Comparison of ENCODE assay signal across 11 cellular contexts in the genomic region with DNA sequence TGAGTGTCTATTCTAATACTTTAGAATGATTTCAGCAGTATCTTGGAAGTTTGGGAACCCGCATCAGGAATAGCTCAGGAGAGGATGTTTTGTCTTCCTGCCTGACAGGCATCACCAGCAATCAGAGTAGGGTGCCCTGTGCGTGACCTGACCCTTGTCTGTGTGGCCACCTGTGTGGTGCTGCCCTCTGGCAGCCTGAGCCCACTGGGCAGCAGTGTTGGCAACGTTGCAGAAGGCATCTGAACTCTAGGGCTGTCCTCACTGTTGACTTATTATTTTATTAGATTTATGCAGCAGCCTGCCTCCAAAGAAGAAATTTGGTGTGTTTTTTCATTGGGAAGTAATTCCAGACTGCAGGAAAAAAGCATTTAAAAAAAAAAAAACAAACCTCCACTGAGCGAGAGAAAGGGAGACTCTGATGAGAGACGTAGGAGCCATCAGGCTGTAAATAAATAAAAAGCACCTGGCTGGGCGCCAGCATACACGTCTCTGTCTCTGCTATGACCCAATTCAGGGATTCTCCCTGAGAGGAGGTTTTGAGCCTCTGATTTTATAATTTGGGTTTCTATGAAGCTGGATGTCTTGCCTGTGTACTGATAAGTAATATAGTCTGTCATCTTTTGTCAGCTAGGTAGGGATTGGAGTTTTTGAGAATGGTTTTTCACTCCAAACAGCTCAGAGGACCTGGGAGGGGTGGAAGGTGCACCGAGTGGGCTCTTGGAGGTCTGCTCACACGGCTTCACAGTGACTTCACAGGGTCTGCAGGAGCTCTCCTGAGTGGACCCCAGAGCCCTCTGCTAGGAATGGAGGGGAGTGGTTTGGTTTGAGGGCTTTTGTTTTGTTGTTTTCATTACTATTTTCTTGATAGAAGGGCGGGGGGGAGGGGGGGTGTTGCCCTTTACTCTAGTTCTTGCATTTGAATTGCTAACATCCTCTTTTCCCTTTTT. TPM values are rescaled to one million over a fixed set of nuclear protein-coding genes. Genes with fewer than 3 reads are reported as not detected.
DNase-seq lines count a peak whose midpoint lies in the region; ATAC-seq and TF ChIP-seq lines count a peak whose summit lies in the region.
"Had no signal": no experiment of that assay in that cellular context is flagged by ENCODE, and none has a peak within 500 bp of the region (broad histone marks: within the 10 kb centered on the region; RNA-seq: fewer than 3 reads in every experiment).

No MANE protein-coding gene starts in this region.

- H3K4me1 ChIP-seq in BLaER1 treated with 17β-estradiol and CSF1 and Interleukin-3, amounts not matched to agents 10 nM and 100 nM = peaks cover 43 to 74% (median 62%) of the 10 kb centered on the region in 10 experiments
- peaks cover 26% of the 10 kb centered on the region for H3K4me1 ChIP-seq in HUES64 (ENCODE audit: insufficient read depth, low read length)
- H3K4me1 ChIP-seq in mesenchymal stem cell (ENCODE audit: control insufficient read depth, insufficient read depth, low read depth, low read length) = peaks cover 2% of the 10 kb centered on the region

- H2AK5ac ChIP-seq in mesenchymal stem cell (ENCODE audit: low read length, severe bottlenecking) = no peak overlapping the region

- peaks cover 31% of the 10 kb centered on the region for H3K36me3 Mint-ChIP-seq in WTC11
- H3K36me3 Mint-ChIP-seq in MCF 10A (ENCODE audit: insufficient read depth, unreplicated experiment) = peaks cover 62% of the 10 kb centered on the region

- no peaks in the 10 kb centered on the region for H3K9me3 ChIP-seq in BLaER1 treated with 17β-estradiol and CSF1 and Interleukin-3, amounts not matched to agents 10 nM and 100 nM (replicated peaks in 1 of 11)
- H3K9me3 ChIP-seq in HUES64 (ENCODE audit: insufficient read depth, low read depth, low read length) (no peaks in the 10 kb centered on the region), mesenchymal stem cell (ENCODE audit: control insufficient read depth, low read length) (no peaks in the 10 kb centered on the region), WERI-Rb-1 (ENCODE audit: severe bottlenecking) (no peaks in the 10 kb centered on the region)

- H4K20me1 ChIP-seq in BLaER1 treated with 17β-estradiol and CSF1 and Interleukin-3, amounts not matched to agents 10 nM and 100 nM = peaks cover 0 to 16% (median 0%) of the 10 kb centered on the region in 11 experiments; a peak in 5 of 22 replicates

- no peak overlapping the region for H2BK15ac ChIP-seq in mesenchymal stem cell (ENCODE audit: low read depth, poor library complexity, severe bottlenecking)

- no peak overlapping the region for H4K91ac ChIP-seq in mesenchymal stem cell (ENCODE audit: low read length)

- intact Hi-C loops in MCF 10A (cut with micrococcal nuclease) = no loop called here

- peak overlapping the region in 9 of 10 experiments; percentile 3 to 77 (median 66); a peak in 17 of 20 replicates for H3K4me3 ChIP-seq in BLaER1 treated with 17β-estradiol and CSF1 and Interleukin-3, amounts not matched to agents 10 nM and 100 nM
- H3K4me3 ChIP-seq in HUES64 (ENCODE audit: low read length) = no peak overlapping the region
- H3K4me3 ChIP-seq in mesenchymal stem cell (ENCODE audit: insufficient read depth in 1 of 2, low read depth in 1 of 2, low read length in 2 of 2) = no peak overlapping the region
- no peak overlapping the region for H3K4me3 ChIP-seq in WERI-Rb-1 (ENCODE audit: low read depth, low read length)

- POLR2A ChIA-PET in WTC11 (lab: Charles Lee) = interaction anchor here (0.6 kb wide), 1 partner anchor 64 kb away, joined by 6 read pairs; no protein-coding TSS in a partner anchor
- POLR2A ChIA-PET in MCF 10A (lab: Yijun Ruan, JAX) = interaction anchor here (0.9 kb wide), 1 partner anchor 14 kb away, joined by 3 read pairs; no protein-coding TSS in a partner anchor

- no peaks in the 10 kb centered on the region for H3K27me3 ChIP-seq in BLaER1 treated with 17β-estradiol and CSF1 and Interleukin-3, amounts not matched to agents 10 nM and 100 nM
- H3K27me3 ChIP-seq in HUES64 (ENCODE audit: insufficient read depth, low read length) (no peaks in the 10 kb centered on the region), mesenchymal stem cell (ENCODE audit: control insufficient read depth in 1 of 2, insufficient read depth in 1 of 2, low read length in 2 of 2) (no peaks in the 10 kb centered on the region), WERI-Rb-1 (ENCODE audit: insufficient read depth, low read depth, severe bottlenecking) (no peaks in the 10 kb centered on the region)

- CTCF ChIA-PET in WTC11 (lab: Charles Lee) = interaction anchor here (0.6 to 4.7 kb wide), 4 partner anchors 75 to 146 kb away, joined by 3 to 23 read pairs (median 5); no protein-coding TSS in a partner anchor
- CTCF ChIA-PET in MCF 10A (lab: Yijun Ruan, JAX) = no interaction called here

- H3K4me3 Mint-ChIP-seq in WTC11 (peak overlapping the region; percentile 29), MCF 10A (ENCODE audit: unreplicated experiment) (no peak overlapping the region)
- H3K4me3 Mint-ChIP-seq: activated CD8-positive, alpha-beta T cell treated with anti-CD3 and anti-CD28 coated beads for 36 hours had no signal

- peaks cover 26 to 62% (median 53%) of the 10 kb centered on the region in 11 experiments for H3K36me3 ChIP-seq in BLaER1 treated with 17β-estradiol and CSF1 and Interleukin-3, amounts not matched to agents 10 nM and 100 nM
- peaks cover 46% of the 10 kb centered on the region for H3K36me3 ChIP-seq in HUES64 (ENCODE audit: insufficient read depth, low read length)
- H3K36me3 ChIP-seq in mesenchymal stem cell (ENCODE audit: control insufficient read depth in 1 of 2, insufficient read depth in 2 of 2, low read depth in 1 of 2, low read length in 2 of 2) = peaks cover 38 to 66% of the 10 kb centered on the region in 2 experiments
- peaks cover 44% of the 10 kb centered on the region for H3K36me3 ChIP-seq in WERI-Rb-1

- no peak overlapping the region for H2BK5ac ChIP-seq in mesenchymal stem cell (ENCODE audit: low read depth, low read length, poor library complexity, severe bottlenecking)

- H3K4me1 Mint-ChIP-seq in WTC11 (peaks cover 30% of the 10 kb centered on the region), MCF 10A (ENCODE audit: insufficient read depth, unreplicated experiment) (no peaks in the 10 kb centered on the region)

- H3K79me1 ChIP-seq in mesenchymal stem cell (replicated peaks; ENCODE audit: low read length, poor library complexity, severe bottlenecking) = peaks cover 10% of the 10 kb centered on the region

- no peak overlapping the region for H2BK12ac ChIP-seq in mesenchymal stem cell (ENCODE audit: low read length in 2 of 2)

- H3K27ac Mint-ChIP-seq in WTC11 (peak overlapping the region; percentile 81), MCF 10A (ENCODE audit: low read depth, unreplicated experiment) (no peak overlapping the region)

- no peak for DNase-seq in WTC11 (ENCODE audit: low spot score)
- DNase-seq in mesenchymal stem cell = peak; percentile 44
- no peak for DNase-seq in WERI-Rb-1
- no peak for DNase-seq in SK-N-DZ (ENCODE audit: low spot score)
- DNase-seq in MCF 10A (ENCODE audit: unreplicated experiment) = no peak
- DNase-seq in NCI-H526 treated with DMSO at 0.1 percent for 48 hours (lab: John Stamatoyannopoulos, UW) = no peak
- DNase-seq: activated CD8-positive, alpha-beta T cell treated with anti-CD3 and anti-CD28 coated beads for 36 hours; Karpas-422; stimulated activated CD4-positive, alpha-beta T cell treated with anti-CD3 and anti-CD28 coated beads, Interleukin-4, amount 100 ng/mL, for 1 hour had no signal

- H3K18ac ChIP-seq in mesenchymal stem cell (ENCODE audit: low read depth in 1 of 2, low read length in 2 of 2) = no peak overlapping the region

- no peak overlapping the region for H3K4ac ChIP-seq in mesenchymal stem cell (ENCODE audit: low read depth in 1 of 2, low read length in 2 of 2)

- H3K23ac ChIP-seq in mesenchymal stem cell (ENCODE audit: low read length in 2 of 2) = no peak overlapping the region

- peak; percentile 51 for ATAC-seq in WTC11
- ATAC-seq: activated CD8-positive, alpha-beta T cell treated with anti-CD3 and anti-CD28 coated beads for 36 hours had no signal

- peak overlapping the region; percentile 59 to 86 (median 83) for H3K9ac ChIP-seq in BLaER1 treated with 17β-estradiol and CSF1 and Interleukin-3, amounts not matched to agents 10 nM and 100 nM
- no peak overlapping the region for H3K9ac ChIP-seq in HUES64 (ENCODE audit: low read depth, low read length)
- H3K9ac ChIP-seq in mesenchymal stem cell (ENCODE audit: low read length) = no peak overlapping the region

- no peak overlapping the region for H3K14ac ChIP-seq in mesenchymal stem cell (ENCODE audit: low read length in 2 of 2)

- no peak overlapping the region for H4K8ac ChIP-seq in mesenchymal stem cell (ENCODE audit: low read length)

- no peak overlapping the region for H2BK120ac ChIP-seq in mesenchymal stem cell (ENCODE audit: low read depth, low read length)

- 67% methylated on average over 9 of the region's 10 CpGs for WGBS in HUES64
- WGBS in mesenchymal stem cell = 81% methylated on average over 9 of the region's 10 CpGs

- TF ChIP-seq CTCF in WTC11 (IDR thresholded peaks at IDR 0.05) = no peak
- no peak for TF ChIP-seq CTCF in WERI-Rb-1 (IDR thresholded peaks at IDR 0.05; ENCODE audit: low read depth, low read length)
- no peak for TF ChIP-seq CTCF in MCF 10A (IDR thresholded peaks at IDR 0.05; ENCODE audit: unreplicated experiment)

- no peaks in the 10 kb centered on the region for H3K9me3 Mint-ChIP-seq in WTC11
- no peaks in the 10 kb centered on the region for H3K9me3 Mint-ChIP-seq in MCF 10A (ENCODE audit: unreplicated experiment)
- H3K9me3 Mint-ChIP-seq: activated CD8-positive, alpha-beta T cell treated with anti-CD3 and anti-CD28 coated beads for 36 hours had no signal

- H3K27ac ChIP-seq in BLaER1 treated with 17β-estradiol and CSF1 and Interleukin-3, amounts not matched to agents 10 nM and 100 nM = peak overlapping the region; percentile 48 to 94 (median 86); a peak in 20 of 22 replicates
- H3K27ac ChIP-seq in HUES64 (ENCODE audit: low read depth, low read length) (peak overlapping the region; percentile 25; the same call in 1 of the 2 replicates), mesenchymal stem cell (ENCODE audit: low read length, poor library complexity, severe bottlenecking) (no peak overlapping the region), WERI-Rb-1 (no peak overlapping the region)

- no TSS peak for BruUV-seq in MCF 10A (replicated peaks; lab: Mats Ljungman, UMichigan)

- no peaks in the 10 kb centered on the region for H3K27me3 Mint-ChIP-seq in WTC11 (ENCODE audit: low read depth)
- H3K27me3 Mint-ChIP-seq in MCF 10A (ENCODE audit: insufficient read depth, unreplicated experiment) = no peaks in the 10 kb centered on the region
- H3K27me3 Mint-ChIP-seq: activated CD8-positive, alpha-beta T cell treated with anti-CD3 and anti-CD28 coated beads for 36 hours had no signal

- no peak overlapping the region for H2AFZ ChIP-seq in mesenchymal stem cell (ENCODE audit: low read depth, low read length)

- H3K4me2 ChIP-seq in BLaER1 treated with 17β-estradiol and CSF1 and Interleukin-3, amounts not matched to agents 10 nM and 100 nM = peak overlapping the region; percentile 83 to 99 (median 95)
- H3K4me2 ChIP-seq in mesenchymal stem cell (ENCODE audit: low read length, poor library complexity, severe bottlenecking) = no peak overlapping the region

RNA-seq across cellular contexts. Expression of gene FAM78A, which starts 48.9 kb away (rescaled TPM):
- polyA plus RNA-seq in HUES64 (2013, experiment 1 of 2) = 1.8 TPM
- 2.0 TPM for polyA plus RNA-seq in HUES64 (2013, experiment 2 of 2)
- total RNA-seq in WTC11 (2021) = 3.0 to 3.5 TPM (median 3.4 TPM) in 3 replicates
- polyA plus RNA-seq in mesenchymal stem cell (2013, experiment 1 of 2) = 0.72 TPM
- 0.75 TPM for polyA plus RNA-seq in mesenchymal stem cell (2013, experiment 2 of 2)
- 0.96 and 1.3 TPM in 2 replicates for polyA plus RNA-seq in SK-N-DZ (2014; cell fraction: cytosol; rRNA removed)
- 0.56 and 0.67 TPM in 2 replicates for polyA plus RNA-seq in SK-N-DZ (2014; cell fraction: nucleus; rRNA removed)
- total RNA-seq in MCF 10A (2022) = 0.40 and 0.54 TPM in 2 replicates

Comparison
In these comparisons a context has a peak if more than half of its experiments do, and no peak if none do; other contexts are left out.
1. H3K27ac ChIP-seq: peak in BLaER1 treated with 17β-estradiol and CSF1 and Interleukin-3, amounts not matched to agents 10 nM and 100 nM (11 of 11) and HUES64 (single experiment); none in mesenchymal stem cell (single experiment) and WERI-Rb-1 (single experiment).
2. H3K4me3 ChIP-seq: peak in BLaER1 treated with 17β-estradiol and CSF1 and Interleukin-3, amounts not matched to agents 10 nM and 100 nM (9 of 10); none in HUES64 (single experiment), mesenchymal stem cell (0 of 2) and WERI-Rb-1 (single experiment).
3. H3K9ac ChIP-seq: peak in BLaER1 treated with 17β-estradiol and CSF1 and Interleukin-3, amounts not matched to agents 10 nM and 100 nM (11 of 11); none in HUES64 (single experiment) and mesenchymal stem cell (single experiment).